2 cellular contexts compared by ENCODE assay signal in the genomic region with DNA sequence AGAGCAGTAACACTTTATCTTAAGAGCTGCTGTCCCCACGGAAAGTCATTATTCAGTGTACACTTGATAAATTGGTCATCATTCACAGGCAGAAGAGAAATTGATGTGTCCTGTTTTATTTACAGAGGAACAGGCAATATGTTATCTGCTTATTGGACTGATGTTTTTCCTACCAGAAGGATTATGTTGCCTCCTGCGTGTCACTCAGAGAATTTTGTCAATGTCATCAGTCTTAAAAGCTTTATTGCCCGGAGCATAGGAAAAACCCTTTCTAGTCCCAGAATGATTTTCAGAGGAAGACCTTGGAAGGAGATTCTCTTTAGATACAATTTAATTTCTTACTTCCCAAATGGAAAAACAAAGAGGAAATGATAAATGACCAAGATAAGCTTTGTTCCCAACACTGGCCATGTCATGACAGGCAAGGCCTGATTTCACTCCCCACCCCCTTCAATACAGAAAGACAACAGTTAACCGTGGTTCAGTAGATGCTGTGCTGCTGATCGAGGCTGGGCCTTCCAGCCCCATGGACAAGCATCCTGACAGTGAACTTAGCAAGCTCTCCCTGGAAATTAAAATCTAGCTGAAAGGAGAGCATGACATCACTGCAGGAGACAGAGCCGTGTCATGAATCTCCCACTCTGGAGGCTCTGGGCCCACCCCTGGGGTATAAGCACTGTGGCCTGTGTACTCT.
TF ChIP-seq lines count a peak whose summit lies in the region.

No MANE protein-coding gene starts in this region.

TF ChIP-seq in HEK293, 187 proteins besides CTCF, POLR2A, EP300 and RAD21:
- TF ChIP-seq ZNF132 (tag by site-specific recombination; IDR thresholded peaks at IDR 0.05; ENCODE audit: borderline replicate concordance) (no peak), ZNF670 (tag by site-specific recombination; IDR thresholded peaks at IDR 0.05; ENCODE audit: low read depth) (no peak), ZNF692 (tag by site-specific recombination; IDR thresholded peaks at IDR 0.05) (0 out of 2 replicates have a peak, but pooled peaks have one; percentile 26), ZNF621 (tag by site-specific recombination; IDR thresholded peaks at IDR 0.05) (no peak), ZNF335 (tag by site-specific recombination; conservative IDR thresholded peaks at IDR 0.05) (no peak), ZSCAN23 (tag by site-specific recombination; IDR thresholded peaks at IDR 0.05) (no peak), ZNF580 (tag by site-specific recombination; IDR thresholded peaks at IDR 0.05) (no peak)

TF ChIP-seq in K562, 482 proteins besides CTCF, POLR2A, EP300 and RAD21:
- TF ChIP-seq, protein P1, sequence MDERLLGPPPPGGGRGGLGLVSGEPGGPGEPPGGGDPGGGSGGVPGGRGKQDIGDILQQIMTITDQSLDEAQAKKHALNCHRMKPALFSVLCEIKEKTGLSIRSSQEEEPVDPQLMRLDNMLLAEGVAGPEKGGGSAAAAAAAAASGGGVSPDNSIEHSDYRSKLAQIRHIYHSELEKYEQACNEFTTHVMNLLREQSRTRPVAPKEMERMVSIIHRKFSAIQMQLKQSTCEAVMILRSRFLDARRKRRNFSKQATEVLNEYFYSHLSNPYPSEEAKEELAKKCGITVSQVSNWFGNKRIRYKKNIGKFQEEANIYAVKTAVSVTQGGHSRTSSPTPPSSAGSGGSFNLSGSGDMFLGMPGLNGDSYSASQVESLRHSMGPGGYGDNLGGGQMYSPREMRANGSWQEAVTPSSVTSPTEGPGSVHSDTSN (CRISPR knock-in tag; IDR thresholded peaks at IDR 0.05; ENCODE audit: low read depth): no peak
- TF ChIP-seq, protein P1 (tag; conservative IDR thresholded peaks at IDR 0.05; ENCODE audit: low read depth): 0 out of 2 replicates have a peak, but pooled peaks have one; percentile 26
- TF ChIP-seq DMBX1 (CRISPR knock-in tag; IDR thresholded peaks at IDR 0.05; ENCODE audit: borderline replicate concordance): no peak
